In genomic region chrX:5236096-5236495, GRCh38 we compare ENCODE assay signal across 2 cellular contexts.
TF ChIP-seq lines count a peak whose summit lies in the region.

No MANE protein-coding gene starts in this region.

TF ChIP-seq in A549, 52 proteins besides CTCF, POLR2A, EP300 and RAD21 (continued from another document):
- TF ChIP-seq RNF2 (IDR thresholded peaks at IDR 0.05; ENCODE audit: borderline replicate concordance, low read depth), result no peak

TF ChIP-seq in GM23338, 12 proteins besides CTCF, POLR2A, EP300 and RAD21 (continued from another document):
- TF ChIP-seq ZNF462 (CRISPR knock-in tag; IDR thresholded peaks at IDR 0.05) (no peak), ZNF331 (CRISPR knock-in tag; IDR thresholded peaks at IDR 0.05; ENCODE audit: low read depth) (no peak), STAT1 (IDR thresholded peaks at IDR 0.05; ENCODE audit: unreplicated experiment) (no peak), NANOG (IDR thresholded peaks at IDR 0.05; ENCODE audit: borderline replicate concordance) (no peak), CREB1 (CRISPR knock-in tag; IDR thresholded peaks at IDR 0.05; ENCODE audit: low read depth) (no peak), EZH2phosphoT487 (IDR thresholded peaks at IDR 0.05; ENCODE audit: unreplicated experiment) (no peak)
TF ChIP-seq in GM23338: peak in this region for 0.
